In genomic region chr12:47785887-47786661, GRCh38 we compare ENCODE assay signal across 19 cellular contexts. TPM values are rescaled to one million over a fixed set of nuclear protein-coding genes. Genes with fewer than 3 reads are reported as not detected.
A peak's percentile ranks its signal among the peaks of the same experiment; 100 is the strongest.
DNase-seq lines count a peak whose midpoint lies in the region; ATAC-seq, FAIRE-seq and TF ChIP-seq lines count a peak whose summit lies in the region.
"Had no signal": no experiment of that assay in that cellular context is flagged by ENCODE, and none has a peak within 500 bp of the region (broad histone marks: within the 10 kb centered on the region; RNA-seq: fewer than 3 reads in every experiment).

No MANE protein-coding gene starts in this region.

- no peaks in the 10 kb centered on the region for H3K4me1 Mint-ChIP-seq in T-cell
- peaks cover 8% of the 10 kb centered on the region for H3K4me1 Mint-ChIP-seq in activated T-helper 17 cell treated with anti-CD3 and anti-CD28 coated beads, Interleukin-2, amount 50 U/mL, for 72 hours
- H3K4me1 Mint-ChIP-seq in stimulated activated memory B cell treated with anti-CD40 and anti-IgM and Interleukin-4, amounts not matched to agents 10 μg/mL and 1 μg/mL and 100 μg/mL, for 72 hours: no peaks in the 10 kb centered on the region

- H3K9me2 ChIP-seq in hepatocyte (replicated peaks; ENCODE audit: insufficient read depth): no peaks in the 10 kb centered on the region

- peak overlapping the region; percentile 31 to 52 for H3K27ac Mint-ChIP-seq in T-cell
- H3K27ac Mint-ChIP-seq in activated T-helper 17 cell treated with anti-CD3 and anti-CD28 coated beads, Interleukin-2, amount 50 U/mL, for 72 hours: peak overlapping the region; percentile 90
- H3K27ac Mint-ChIP-seq in stimulated activated memory B cell treated with anti-CD40 and anti-IgM and Interleukin-4, amounts not matched to agents 10 μg/mL and 1 μg/mL and 100 μg/mL, for 72 hours: peak overlapping the region; percentile 30
- H3K27ac Mint-ChIP-seq: progenitor cell of endocrine pancreas; T-helper 1 cell treated with Interleukin-12 subunit alpha and Interleukin-12 subunit beta and Interleukin-4 antibody, amounts not matched to agents 30 μg/mL and 1 μg/mL, for 36 hours had no signal

- H4K20me1 ChIP-seq in hepatocyte (ENCODE audit: insufficient read depth, poor library complexity, severe bottlenecking): no peaks in the 10 kb centered on the region

- no peak for DNase-seq in T-cell
- DNase-seq in hepatocyte (ENCODE audit: low spot score): no peak
- DNase-seq in GM12892 (ENCODE audit: insufficient read length): no peak
- DNase-seq in activated effector memory CD4-positive, alpha-beta T cell treated with anti-CD3 and anti-CD28 coated beads, Interleukin-2, amount 50 U/mL, for 16 hours: no peak
- DNase-seq: foreskin melanocyte; KBM-7; NCI-H1436 treated with DMSO at 0.1 percent for 48 hours; NCI-H524; stimulated activated CD4-positive, alpha-beta T cell treated with anti-CD3 and anti-CD28 coated beads, Interleukin-4, amount 100 ng/mL, for 24 hours; stimulated activated naive CD4-positive, alpha-beta T cell had no signal

- no peaks in the 10 kb centered on the region for H3K79me2 ChIP-seq in hepatocyte

- peak overlapping the region in 3 of 4 donors; percentile 65 to 79 (median 65) for H3K27ac ChIP-seq in gastroesophageal sphincter
- no peak overlapping the region for H3K27ac ChIP-seq in hepatocyte
- H3K27ac ChIP-seq: C4-2B had no signal

- FAIRE-seq in GM12892 (lab: Jason Lieb, UNC): no peak
- FAIRE-seq: astrocyte had no signal

- H3K27me3 Mint-ChIP-seq in T-cell: no peaks in the 10 kb centered on the region
- no peaks in the 10 kb centered on the region for H3K27me3 Mint-ChIP-seq in activated T-helper 17 cell treated with anti-CD3 and anti-CD28 coated beads, Interleukin-2, amount 50 U/mL, for 72 hours
- H3K27me3 Mint-ChIP-seq in stimulated activated memory B cell treated with anti-CD40 and anti-IgM and Interleukin-4, amounts not matched to agents 10 μg/mL and 1 μg/mL and 100 μg/mL, for 72 hours: no peaks in the 10 kb centered on the region
- H3K27me3 Mint-ChIP-seq: progenitor cell of endocrine pancreas had no signal

- no peak for TF ChIP-seq EP300 in gastroesophageal sphincter (IDR thresholded peaks at IDR 0.05)

- H3K27me3 ChIP-seq in gastroesophageal sphincter: no peaks in the 10 kb centered on the region
- H3K27me3 ChIP-seq in hepatocyte: no peaks in the 10 kb centered on the region

- CTCF ChIA-PET in T-cell (lab: Charles Lee): interaction anchor here (0.6 to 1.8 kb wide), 4 partner anchors 15 to 68 kb away, joined by 3 to 5 read pairs (median 3); no protein-coding TSS in a partner anchor

- POLR2A ChIA-PET in T-cell (lab: Charles Lee): no interaction called here

- no peaks in the 10 kb centered on the region for H3K9me3 ChIP-seq in gastroesophageal sphincter
- no peaks in the 10 kb centered on the region for H3K9me3 ChIP-seq in hepatocyte (ENCODE audit: low read depth)

- no peak overlapping the region for H3K4me2 ChIP-seq in hepatocyte

- no peak for ATAC-seq in T-cell (replicated peaks in 1 of 4)
- ATAC-seq in activated T-helper 17 cell treated with anti-CD3 and anti-CD28 coated beads, Interleukin-2, amount 50 U/mL, for 72 hours (replicated peaks): peak; percentile 56
- ATAC-seq in gastroesophageal sphincter: no peak
- ATAC-seq in stimulated activated memory B cell treated with anti-CD40 and anti-IgM and Interleukin-4, amounts not matched to agents 10 μg/mL and 1 μg/mL and 100 μg/mL, for 72 hours: no peak
- ATAC-seq in GM18909 (IDR thresholded peaks at IDR 0.05; ENCODE audit: poor library complexity, unreplicated experiment): no peak
- ATAC-seq: Panc1 had no signal

- 73 to 90% methylated on average over 2 to 5 of the region's 11 CpGs for WGBS in gastroesophageal sphincter (ENCODE audit: low coverage in 1 of 2), 2 donors
- WGBS in hepatocyte (ENCODE audit: low lambda C conversion rate, missing lambda C conversion rate): 93% methylated on average over 11 of the region's 11 CpGs

- no peak for TF ChIP-seq POLR2A in gastroesophageal sphincter (IDR thresholded peaks at IDR 0.05)
- TF ChIP-seq POLR2A in GM12892 (IDR thresholded peaks at IDR 0.05; ENCODE audit: low read depth, low read length): no peak

- peaks cover 0 to 100% of the 10 kb centered on the region in 2 donors for H3K36me3 ChIP-seq in gastroesophageal sphincter
- no peaks in the 10 kb centered on the region for H3K36me3 ChIP-seq in hepatocyte (replicated peaks; ENCODE audit: insufficient read depth, low read depth)

- H3K4me3 Mint-ChIP-seq in T-cell: no peak overlapping the region
- H3K4me3 Mint-ChIP-seq in activated T-helper 17 cell treated with anti-CD3 and anti-CD28 coated beads, Interleukin-2, amount 50 U/mL, for 72 hours: peak overlapping the region; percentile 26
- H3K4me3 Mint-ChIP-seq in stimulated activated memory B cell treated with anti-CD40 and anti-IgM and Interleukin-4, amounts not matched to agents 10 μg/mL and 1 μg/mL and 100 μg/mL, for 72 hours: no peak overlapping the region
- H3K4me3 Mint-ChIP-seq: T-helper 1 cell treated with Interleukin-12 subunit alpha and Interleukin-12 subunit beta and Interleukin-4 antibody, amounts not matched to agents 30 μg/mL and 1 μg/mL, for 36 hours had no signal

- no peak overlapping the region for H2AFZ ChIP-seq in hepatocyte

- no peak for TF ChIP-seq CTCF in gastroesophageal sphincter (IDR thresholded peaks at IDR 0.05)
- TF ChIP-seq CTCF in hepatocyte (IDR thresholded peaks at IDR 0.05; ENCODE audit: poor library complexity): no peak

- H3K4me1 ChIP-seq in gastroesophageal sphincter (peaks cover 0 to 37% (median 10%) of the 10 kb centered on the region in 3 donors), hepatocyte (ENCODE audit: insufficient read depth) (no peaks in the 10 kb centered on the region)

- peaks cover 56% of the 10 kb centered on the region for H3K36me3 Mint-ChIP-seq in T-cell
- H3K36me3 Mint-ChIP-seq in activated T-helper 17 cell treated with anti-CD3 and anti-CD28 coated beads, Interleukin-2, amount 50 U/mL, for 72 hours (ENCODE audit: low read depth): peaks cover 93% of the 10 kb centered on the region
- peaks cover 61% of the 10 kb centered on the region for H3K36me3 Mint-ChIP-seq in stimulated activated memory B cell treated with anti-CD40 and anti-IgM and Interleukin-4, amounts not matched to agents 10 μg/mL and 1 μg/mL and 100 μg/mL, for 72 hours

- H3K4me3 ChIP-seq in gastroesophageal sphincter (no peak overlapping the region), hepatocyte (no peak overlapping the region)

- no peaks in the 10 kb centered on the region for H3K9me3 Mint-ChIP-seq in T-cell
- H3K9me3 Mint-ChIP-seq in activated T-helper 17 cell treated with anti-CD3 and anti-CD28 coated beads, Interleukin-2, amount 50 U/mL, for 72 hours: no peaks in the 10 kb centered on the region
- no peaks in the 10 kb centered on the region for H3K9me3 Mint-ChIP-seq in stimulated activated memory B cell treated with anti-CD40 and anti-IgM and Interleukin-4, amounts not matched to agents 10 μg/mL and 1 μg/mL and 100 μg/mL, for 72 hours
- H3K9me3 Mint-ChIP-seq: T-helper 1 cell treated with Interleukin-12 subunit alpha and Interleukin-12 subunit beta and Interleukin-4 antibody, amounts not matched to agents 30 μg/mL and 1 μg/mL, for 36 hours had no signal

RNA-seq across cellular contexts. Expression of gene SLC48A1, which starts 13.0 kb away (rescaled TPM):
- total RNA-seq in T-cell (10 to 100 TPM in 3 of 5 donors, 1 to 10 TPM in 2; 5.8 to 13.7 (median 10.2) TPM), gastroesophageal sphincter (10 to 100 TPM; 40.7 to 66.8 (median 53.3) TPM), hepatocyte (11.2 and 13.0 TPM in 2 replicates)
- total RNA-seq in activated T-helper 17 cell treated with anti-CD3 and anti-CD28 coated beads, Interleukin-2, amount 50 U/mL, for 72 hours: 1 to 10 TPM; 6.7 to 8.2 TPM
- polyA plus RNA-seq in hepatocyte: 20.2 and 22.6 TPM in 2 replicates
- polyA plus RNA-seq in GM12892 (2012; ENCODE audit: missing spikeins): 2.1 TPM

RNA-seq across cellular contexts. Expression of gene RAPGEF3, which starts 27.4 kb away (rescaled TPM):
- total RNA-seq in T-cell: under 1 TPM; 0.25 to 0.99 (median 0.82) TPM
- 1 to 10 TPM; 1.4 to 8.4 TPM for total RNA-seq in activated T-helper 17 cell treated with anti-CD3 and anti-CD28 coated beads, Interleukin-2, amount 50 U/mL, for 72 hours
- 10 to 100 TPM; 19.3 to 56.8 (median 25.5) TPM for total RNA-seq in gastroesophageal sphincter
- total RNA-seq in hepatocyte: 1.0 and 2.6 TPM in 2 replicates
- 1.6 and 2.1 TPM in 2 replicates for polyA plus RNA-seq in hepatocyte
- 0.59 TPM for polyA plus RNA-seq in GM12892 (2012; ENCODE audit: missing spikeins)

RNA-seq across cellular contexts. Expression of gene HDAC7, which starts 33.6 kb away (rescaled TPM):
- total RNA-seq in T-cell (100 to 1,000 TPM; 142 to 192 (median 165) TPM), gastroesophageal sphincter (10 to 100 TPM; 55.9 to 96.5 (median 59.4) TPM), hepatocyte (17.9 and 19.0 TPM in 2 replicates)
- 100 to 1,000 TPM; 163 to 471 TPM for total RNA-seq in activated T-helper 17 cell treated with anti-CD3 and anti-CD28 coated beads, Interleukin-2, amount 50 U/mL, for 72 hours
- polyA plus RNA-seq in hepatocyte: 41.2 and 45.5 TPM in 2 replicates
- polyA plus RNA-seq in GM12892 (2012; ENCODE audit: missing spikeins): 29.1 TPM

Comparison
In these comparisons a context has a peak if more than half of its experiments do, and no peak if none do; other contexts are left out.
1. H3K27ac Mint-ChIP-seq: peak in every context shown above with its lines; median percentile 90 in activated T-helper 17 cell treated with anti-CD3 and anti-CD28 coated beads, Interleukin-2, amount 50 U/mL, for 72 hours; 42 in T-cell; 30 in stimulated activated memory B cell treated with anti-CD40 and anti-IgM and Interleukin-4, amounts not matched to agents 10 μg/mL and 1 μg/mL and 100 μg/mL, for 72 hours.